15 cellular contexts compared by ENCODE assay signal in the genomic region with DNA sequence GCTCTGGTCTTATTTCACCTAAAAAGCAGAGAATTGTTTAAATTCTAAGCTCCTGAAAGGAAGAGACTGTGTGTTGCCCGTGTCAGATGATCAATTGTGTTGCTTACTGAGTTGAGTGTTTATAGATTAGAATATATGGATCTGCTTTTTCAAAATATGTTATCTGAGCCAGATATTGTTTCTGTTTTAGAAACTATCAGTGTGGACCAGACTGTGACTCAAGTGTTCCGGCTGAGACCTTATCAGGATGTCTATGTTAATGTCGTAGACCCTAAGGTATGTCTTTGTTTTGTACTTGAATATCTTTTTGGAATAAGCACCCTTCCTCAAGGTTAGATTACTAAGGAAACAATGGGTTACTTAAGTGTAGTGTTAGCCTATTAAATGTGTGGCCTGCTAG. TPM values are rescaled to one million over a fixed set of nuclear protein-coding genes. Genes with fewer than 3 reads are reported as not detected.
DNase-seq lines count a peak whose midpoint lies in the region; ATAC-seq, FAIRE-seq and TF ChIP-seq lines count a peak whose summit lies in the region.
"Had no signal": no experiment of that assay in that cellular context is flagged by ENCODE, and none has a peak within 500 bp of the region (broad histone marks: within the 10 kb centered on the region; RNA-seq: fewer than 3 reads in every experiment).

No MANE protein-coding gene starts in this region.

- no peak for TF ChIP-seq EP300 in K562 (IDR thresholded peaks at IDR 0.05; ENCODE audit: low read length)

- no peak overlapping the region for H3K23ac ChIP-seq in mesendoderm (ENCODE audit: low read length)

- no peak for TF ChIP-seq CTCF in K562 (IDR thresholded peaks at IDR 0.05 in 2 of 3, conservative IDR thresholded peaks at IDR 0.05 in 1 of 3; ENCODE audit: insufficient read depth in 2 of 3, low read depth in 1 of 3, low read length in 3 of 3)
- no peak for TF ChIP-seq CTCF in MCF 10A (IDR thresholded peaks at IDR 0.05; ENCODE audit: unreplicated experiment)

- H3K9me1 ChIP-seq in K562 (ENCODE audit: control insufficient read depth, insufficient read depth, low read length) = no peaks in the 10 kb centered on the region

- in situ Hi-C loops in K562 (cut with MboI) = no loop called here

- no peak for TF ChIP-seq RAD21 in K562 (CRISPR knock-in tag; conservative IDR thresholded peaks at IDR 0.05 in 1 of 2, IDR thresholded peaks at IDR 0.05 in 1 of 2)

- BruUV-seq in K562 (replicated peaks; lab: Mats Ljungman, UMichigan) = no TSS peak
- no TSS peak for BruUV-seq in MCF 10A (replicated peaks; lab: Mats Ljungman, UMichigan)

- CTCF ChIA-PET in K562 (lab: Yijun Ruan, JAX; ENCODE audit: low intra/inter-chr PET ratio) (no interaction called here), MCF 10A (lab: Yijun Ruan, JAX) (interaction anchor here (0.6 kb wide), 1 partner anchor 639 kb away, joined by 3 read pairs; no protein-coding TSS in a partner anchor)

- no peak overlapping the region for H3K4ac ChIP-seq in mesendoderm (ENCODE audit: low read depth, low read length)

- H4K5ac ChIP-seq in mesendoderm (ENCODE audit: low read length) = no peak overlapping the region

- intact Hi-C loops in K562 (cut with micrococcal nuclease) (no loop called here), MCF 10A (cut with micrococcal nuclease) (no loop called here)

- no peak overlapping the region; the same call in 1 of the 2 replicates for H3K4me2 ChIP-seq in K562 (ENCODE audit: insufficient read depth, low read length)
- H3K4me2 ChIP-seq in mesendoderm (ENCODE audit: low read length) = no peak overlapping the region
- H3K4me2 ChIP-seq: BLaER1 treated with 17β-estradiol and CSF1 and Interleukin-3, amounts not matched to agents 10 nM and 100 nM had no signal

- H3K79me2 ChIP-seq in K562 (ENCODE audit: control insufficient read depth, insufficient read depth, low read length) (no peaks in the 10 kb centered on the region), mesendoderm (ENCODE audit: control insufficient read depth, insufficient read depth, low read length) (no peaks in the 10 kb centered on the region)

- no peaks in the 10 kb centered on the region for H3K9me3 ChIP-seq in K562 (replicated peaks; ENCODE audit: control insufficient read depth, insufficient read depth, low read depth, low read length)
- H3K9me3 ChIP-seq: BLaER1 treated with 17β-estradiol and CSF1 and Interleukin-3, amounts not matched to agents 10 nM and 100 nM had no signal

- H3K56ac ChIP-seq in mesendoderm (ENCODE audit: low read length) = no peak overlapping the region

- no peak overlapping the region for H3K18ac ChIP-seq in mesendoderm (ENCODE audit: low read length)

- H3K79me1 ChIP-seq in mesendoderm (ENCODE audit: low read length) = no peaks in the 10 kb centered on the region

- TF ChIP-seq POLR2A in K562 (conservative IDR thresholded peaks at IDR 0.05) (no peak), erythroblast (IDR thresholded peaks at IDR 0.05; ENCODE audit: low read length) (no peak)

- H3K27me3 ChIP-seq in K562 (ENCODE audit: control insufficient read depth in 2 of 2, insufficient read depth in 2 of 2, low read length in 2 of 2) (no peaks in the 10 kb centered on the region), mesendoderm (ENCODE audit: insufficient read depth, low read length, poor library complexity) (no peaks in the 10 kb centered on the region)
- H3K27me3 ChIP-seq: BLaER1 treated with 17β-estradiol and CSF1 and Interleukin-3, amounts not matched to agents 10 nM and 100 nM had no signal

- no peak for DNase-seq in activated naive CD4-positive, alpha-beta T cell (lab: John Stamatoyannopoulos, UW)
- DNase-seq in K562 (ENCODE audit: extremely low read depth in 1 of 4, low spot score in 3 of 4) = peak in 2 of 4 experiments; percentile 27
- DNase-seq in erythroblast (lab: John Stamatoyannopoulos, UW) = peak; percentile 46 to 75
- peak; percentile 30 for DNase-seq in mesendoderm
- DNase-seq in MCF 10A (ENCODE audit: unreplicated experiment) = no peak
- DNase-seq in AML-193 (lab: John Stamatoyannopoulos, UW) = no peak
- DNase-seq: Calu3; CD4-positive, alpha-beta T cell; DMS 273 treated with DMSO at 0.1 percent for 48 hours; GM23248; H9 had no signal

- no peak for FAIRE-seq in K562 (lab: Jason Lieb, UNC)

- peaks cover 5% of the 10 kb centered on the region for H3K4me1 Mint-ChIP-seq in activated naive CD4-positive, alpha-beta T cell treated with anti-CD3 and anti-CD28 coated beads, Interleukin-2, amount 50 U/mL, for 24 hours
- no peaks in the 10 kb centered on the region for H3K4me1 Mint-ChIP-seq in MCF 10A (ENCODE audit: insufficient read depth, unreplicated experiment)
- H3K4me1 Mint-ChIP-seq: H9 had no signal

- H4K20me1 ChIP-seq in K562 (replicated peaks; ENCODE audit: control insufficient read depth, insufficient read depth, low read length) = no peaks in the 10 kb centered on the region

- no peak overlapping the region; the same call in 2 of the 3 replicates for H3K27ac ChIP-seq in K562 (ENCODE audit: extremely low read depth, low read depth, low read length)
- no peak overlapping the region for H3K27ac ChIP-seq in mesendoderm (ENCODE audit: low read depth, low read length)
- H3K27ac ChIP-seq: 22Rv1; BLaER1 treated with 17β-estradiol and CSF1 and Interleukin-3, amounts not matched to agents 10 nM and 100 nM; GM23248 had no signal

- H3K4me3 ChIP-seq in K562 = no peak overlapping the region
- no peak overlapping the region for H3K4me3 ChIP-seq in mesendoderm (ENCODE audit: low read length)
- H3K4me3 ChIP-seq: BLaER1 treated with 17β-estradiol and CSF1 and Interleukin-3, amounts not matched to agents 10 nM and 100 nM; GM23248 had no signal

- H2BK5ac ChIP-seq in mesendoderm (ENCODE audit: low read length) = no peak overlapping the region

- no peak overlapping the region for H2AK5ac ChIP-seq in mesendoderm (ENCODE audit: low read length)

- no peaks in the 10 kb centered on the region for H3K9me3 Mint-ChIP-seq in activated naive CD4-positive, alpha-beta T cell treated with anti-CD3 and anti-CD28 coated beads, Interleukin-2, amount 50 U/mL, for 24 hours
- no peaks in the 10 kb centered on the region for H3K9me3 Mint-ChIP-seq in MCF 10A (ENCODE audit: unreplicated experiment)
- H3K9me3 Mint-ChIP-seq: CD4-positive, alpha-beta T cell; H9 had no signal

- no peak overlapping the region for H2AFZ ChIP-seq in K562 (ENCODE audit: low read depth, low read length)
- H2AFZ ChIP-seq: GM23248 had no signal

- ATAC-seq in K562 (no peak), HG02588 (IDR thresholded peaks at IDR 0.05; ENCODE audit: unreplicated experiment) (no peak)

- H3K9ac ChIP-seq in K562 (ENCODE audit: insufficient read depth in 1 of 2, low read depth in 2 of 2, low read length in 2 of 2) = no peak overlapping the region
- no peak overlapping the region for H3K9ac ChIP-seq in mesendoderm (ENCODE audit: low read length)
- H3K9ac ChIP-seq: BLaER1 treated with 17β-estradiol and CSF1 and Interleukin-3, amounts not matched to agents 10 nM and 100 nM; GM23248 had no signal

- no peak overlapping the region for H2BK120ac ChIP-seq in mesendoderm (ENCODE audit: low read depth, low read length)

- H3K27ac Mint-ChIP-seq in activated naive CD4-positive, alpha-beta T cell treated with anti-CD3 and anti-CD28 coated beads, Interleukin-2, amount 50 U/mL, for 24 hours = peak overlapping the region; percentile 10
- H3K27ac Mint-ChIP-seq in MCF 10A (ENCODE audit: low read depth, unreplicated experiment) = no peak overlapping the region
- H3K27ac Mint-ChIP-seq: CD4-positive, alpha-beta T cell; H9 had no signal

- H3K36me3 Mint-ChIP-seq in activated naive CD4-positive, alpha-beta T cell treated with anti-CD3 and anti-CD28 coated beads, Interleukin-2, amount 50 U/mL, for 24 hours = peaks cover 14% of the 10 kb centered on the region
- H3K36me3 Mint-ChIP-seq in MCF 10A (ENCODE audit: insufficient read depth, unreplicated experiment) = peaks cover 88% of the 10 kb centered on the region

- H3K27me3 Mint-ChIP-seq in activated naive CD4-positive, alpha-beta T cell treated with anti-CD3 and anti-CD28 coated beads, Interleukin-2, amount 50 U/mL, for 24 hours = no peaks in the 10 kb centered on the region
- H3K27me3 Mint-ChIP-seq in MCF 10A (ENCODE audit: insufficient read depth, unreplicated experiment) = no peaks in the 10 kb centered on the region
- H3K27me3 Mint-ChIP-seq: CD4-positive, alpha-beta T cell had no signal

- H3K4me3 Mint-ChIP-seq in activated naive CD4-positive, alpha-beta T cell treated with anti-CD3 and anti-CD28 coated beads, Interleukin-2, amount 50 U/mL, for 24 hours = no peak overlapping the region
- no peak overlapping the region for H3K4me3 Mint-ChIP-seq in MCF 10A (ENCODE audit: unreplicated experiment)
- H3K4me3 Mint-ChIP-seq: CD4-positive, alpha-beta T cell; H9 had no signal

- H4K8ac ChIP-seq in mesendoderm (ENCODE audit: low read depth, low read length) = no peak overlapping the region

- 16% methylated on average over 3 of the region's 3 CpGs for WGBS in K562 (ENCODE audit: insufficient coverage, low coverage, missing lambda C conversion rate)
- WGBS in mesendoderm (ENCODE audit: extremely low coverage, insufficient coverage, low lambda C conversion rate) = no CpG with 5 or more reads among the region's 3 CpGs

- no peak overlapping the region for H2BK15ac ChIP-seq in mesendoderm (replicated peaks; ENCODE audit: low read depth)

- H3K36me3 ChIP-seq in K562 (ENCODE audit: control insufficient read depth, insufficient read depth, low read length) (peaks cover 33% of the 10 kb centered on the region), mesendoderm (ENCODE audit: control insufficient read depth, insufficient read depth, low read length) (peaks cover 1% of the 10 kb centered on the region)

- peaks cover 0 to 3% of the 10 kb centered on the region in 2 experiments; a peak in 2 of 5 replicates for H3K4me1 ChIP-seq in K562 (replicated peaks in 1 of 2; ENCODE audit: control insufficient read depth in 2 of 2, insufficient read depth in 2 of 2, low read length in 2 of 2)
- H3K4me1 ChIP-seq in mesendoderm (ENCODE audit: control insufficient read depth, low read depth, low read length) = no peaks in the 10 kb centered on the region
- H3K4me1 ChIP-seq: BLaER1 treated with 17β-estradiol and CSF1 and Interleukin-3, amounts not matched to agents 10 nM and 100 nM had no signal

- POLR2A ChIA-PET in K562 (lab: Yijun Ruan, JAX) (interaction anchor here (0.9 kb wide), 1 partner anchor 21 kb away, joined by 3 read pairs; no protein-coding TSS in a partner anchor), MCF 10A (lab: Yijun Ruan, JAX) (no interaction called here)

RNA-seq across cellular contexts. Expression of gene DEPDC5, which starts 11.0 kb away (rescaled TPM):
- total RNA-seq in K562 (2011; cell fraction: chromatin; rRNA removed; ENCODE audit: low replicate concordance) = 132 and 153 TPM in 2 replicates
- 72.2 and 77.4 TPM in 2 replicates for total RNA-seq in K562 (2011; cell fraction: nucleolus; rRNA removed)
- 88.6 and 105 TPM in 2 replicates for total RNA-seq in K562 (2011; cell fraction: nucleoplasm; rRNA removed)
- total RNA-seq in K562 (2014; rRNA removed) = 8.5 TPM in 2 replicates
- 12.3 and 15.6 TPM in 2 replicates for total RNA-seq in K562 (2014; rRNA removed; fragmentation: Illumina TruSeq; extraction: Trizol)
- total RNA-seq in K562 (2015; rRNA removed; fragmentation: Illumina TruSeq; extraction: Trizol) = 11.6 and 11.8 TPM in 2 replicates
- 11.4 and 17.0 TPM in 2 replicates for total RNA-seq in K562 (2021)
- 10.9 and 12.1 TPM in 2 replicates for polyA plus RNA-seq in K562 (2011; rRNA removed)
- 7.2 and 9.5 TPM in 2 replicates for polyA plus RNA-seq in K562 (2011; cell fraction: cytosol; rRNA removed)
- polyA plus RNA-seq in K562 (2011; cell fraction: nucleus; rRNA removed) = 20.8 and 31.9 TPM in 2 replicates
- 6.0 and 9.1 TPM in 2 replicates for polyA plus RNA-seq in K562 (2012)
- polyA plus RNA-seq in K562 (2014; fragmentation: Illumina TruSeq; extraction: Trizol) = 8.6 and 9.5 TPM in 2 replicates
- 1 to 10 TPM; 2.3 to 3.3 TPM for polyA plus RNA-seq in K562 (2014; fragmentation: Nextera tagmentation; extraction: Ambion mirVana)
- 10.7 and 10.8 TPM in 2 replicates for polyA plus RNA-seq in K562 (2014; rRNA removed)
- 49.8 and 57.4 TPM in 2 replicates for polyA minus RNA-seq in K562 (2011; rRNA and poly(A)+ RNA removed)
- 6.1 and 6.9 TPM in 2 replicates for polyA minus RNA-seq in K562 (2011; cell fraction: cytosol; rRNA and poly(A)+ RNA removed)
- 27.3 and 37.8 TPM in 2 replicates for polyA minus RNA-seq in K562 (2011; cell fraction: nucleus; rRNA and poly(A)+ RNA removed)
- 10.6 TPM for polyA plus RNA-seq in mesendoderm (2013, experiment 1 of 2)
- 9.5 TPM for polyA plus RNA-seq in mesendoderm (2013, experiment 2 of 2)
- total RNA-seq in MCF 10A (2022) = 13.3 and 16.2 TPM in 2 replicates

RNA-seq across cellular contexts. Expression of gene PRR14L, which starts 14.9 kb away (rescaled TPM):
- 27.5 and 105 TPM in 2 replicates for total RNA-seq in K562 (2011; cell fraction: chromatin; rRNA removed; ENCODE audit: low replicate concordance)
- total RNA-seq in K562 (2011; cell fraction: nucleolus; rRNA removed) = 27.8 and 38.3 TPM in 2 replicates
- total RNA-seq in K562 (2011; cell fraction: nucleoplasm; rRNA removed) = 38.4 and 40.3 TPM in 2 replicates
- 8.9 and 9.6 TPM in 2 replicates for total RNA-seq in K562 (2014; rRNA removed)
- total RNA-seq in K562 (2014; rRNA removed; fragmentation: Illumina TruSeq; extraction: Trizol) = 18.2 and 21.4 TPM in 2 replicates
- total RNA-seq in K562 (2015; rRNA removed; fragmentation: Illumina TruSeq; extraction: Trizol) = 17.2 and 18.8 TPM in 2 replicates
- total RNA-seq in K562 (2021) = 30.2 and 36.3 TPM in 2 replicates
- polyA plus RNA-seq in K562 (2011; rRNA removed) = 11.1 and 14.4 TPM in 2 replicates
- polyA plus RNA-seq in K562 (2011; cell fraction: cytosol; rRNA removed) = 9.4 and 11.8 TPM in 2 replicates
- 18.7 and 21.0 TPM in 2 replicates for polyA plus RNA-seq in K562 (2011; cell fraction: nucleus; rRNA removed)
- polyA plus RNA-seq in K562 (2012) = 6.1 and 7.4 TPM in 2 replicates
- polyA plus RNA-seq in K562 (2014; fragmentation: Illumina TruSeq; extraction: Trizol) = 11.6 and 12.3 TPM in 2 replicates
- polyA plus RNA-seq in K562 (2014; fragmentation: Nextera tagmentation; extraction: Ambion mirVana) = 1 to 10 TPM; 2.8 to 6.8 TPM
- polyA plus RNA-seq in K562 (2014; rRNA removed) = 9.8 and 12.8 TPM in 2 replicates
- polyA minus RNA-seq in K562 (2011; rRNA and poly(A)+ RNA removed) = 44.0 and 60.6 TPM in 2 replicates
- polyA minus RNA-seq in K562 (2011; cell fraction: cytosol; rRNA and poly(A)+ RNA removed) = 25.8 and 28.9 TPM in 2 replicates
- polyA minus RNA-seq in K562 (2011; cell fraction: nucleus; rRNA and poly(A)+ RNA removed) = 20.1 and 32.0 TPM in 2 replicates
- 11.8 TPM for polyA plus RNA-seq in mesendoderm (2013, experiment 1 of 2)
- polyA plus RNA-seq in mesendoderm (2013, experiment 2 of 2) = 11.1 TPM
- total RNA-seq in MCF 10A (2022) = 37.4 and 55.0 TPM in 2 replicates

Comparison
In these comparisons a context has a peak if more than half of its experiments do, and no peak if none do; other contexts are left out.
1. DNase-seq: peak in erythroblast (2 of 2) and mesendoderm (single experiment); none in activated naive CD4-positive, alpha-beta T cell (0 of 4), MCF 10A (single experiment) and AML-193 (0 of 2).